In genomic region chr17:36786867-36787266, GRCh38 we compare ENCODE assay signal across 36 cellular contexts.
"Had no signal": no experiment of that assay in that cellular context is flagged by ENCODE, and none has a peak within 500 bp of the region (broad histone marks: within the 10 kb centered on the region; RNA-seq: fewer than 3 reads in every experiment).

No MANE protein-coding gene starts in this region.

- H3K36me3 ChIP-seq: MG63 had no signal

- DNase-seq: Karpas-422, Kasumi-1, MG63, MM.1S, MV-4-11, NCI-H1048, NCI-H1092, NCI-H1092 treated with DMSO at 0.1 percent for 48 hours, NCI-H1105, NCI-H1105 treated with DMSO at 0.1 percent for 48 hours, NCI-H1417, NCI-H1417 treated with DMSO at 0.1 percent for 48 hours, NCI-H1436, NCI-H1436 treated with DMSO at 0.1 percent for 48 hours, NCI-H146, NCI-H1694, NCI-H1694 treated with DMSO at 0.1 percent for 48 hours, NCI-H187, NCI-H187 treated with DMSO at 0.1 percent for 48 hours, NCI-H1930, NCI-H2029, NCI-H2029 treated with DMSO at 0.1 percent for 48 hours, NCI-H2081, NCI-H2081 treated with DMSO at 0.1 percent for 48 hours, NCI-H2107, NCI-H2171, NCI-H2171 treated with DMSO at 0.1 percent for 48 hours, NCI-H2227 treated with DMSO at 0.1 percent for 48 hours, NCI-H226, NCI-H345, NCI-H446, NCI-H446 treated with DMSO at 0.1 percent for 48 hours, NCI-H510A, NCI-H510A treated with DMSO at 0.1 percent for 48 hours, NCI-H524, NCI-H524 treated with DMSO at 0.1 percent for 48 hours had no signal

- H3K4me3 ChIP-seq: MG63 had no signal

- H3K9me3 ChIP-seq: MG63 had no signal
